11 cellular contexts compared by ENCODE assay signal in genomic region chr10:86440874-86441838, GRCh38.
DNase-seq lines count a peak whose midpoint lies in the region; ATAC-seq, FAIRE-seq and TF ChIP-seq lines count a peak whose summit lies in the region.
"Had no signal": no experiment of that assay in that cellular context is flagged by ENCODE, and none has a peak within 500 bp of the region (broad histone marks: within the 10 kb centered on the region; RNA-seq: fewer than 3 reads in every experiment).

No MANE protein-coding gene starts in this region.

- H4K20me1 ChIP-seq in endothelial cell of umbilical vein (replicated peaks; ENCODE audit: control insufficient read depth, extremely low read depth, insufficient read depth, low read length), result no peaks in the 10 kb centered on the region

- no peak overlapping the region for H2AFZ ChIP-seq in endothelial cell of umbilical vein (ENCODE audit: low read depth, low read length)

- no peaks in the 10 kb centered on the region for H3K79me2 ChIP-seq in endothelial cell of umbilical vein (ENCODE audit: control insufficient read depth, insufficient read depth, low read length)

- no peak for TF ChIP-seq POLR2A in endothelial cell of umbilical vein (IDR thresholded peaks at IDR 0.05; ENCODE audit: low read depth, low read length)
- TF ChIP-seq POLR2A in thyroid gland (IDR thresholded peaks at IDR 0.05), result no peak
- TF ChIP-seq POLR2A in uterus (IDR thresholded peaks at IDR 0.05), result no peak

- no peak overlapping the region for H3K4me2 ChIP-seq in endothelial cell of umbilical vein (ENCODE audit: insufficient read depth, low read length)

- WGBS in thyroid gland, 2 donors, result 97% methylated on average over 5 of the region's 5 CpGs

- no peak overlapping the region for H3K4me3 ChIP-seq in endothelial cell of umbilical vein (replicated peaks in 1 of 3; ENCODE audit: insufficient read depth in 1 of 3, low read depth in 1 of 3, low read length in 3 of 3)
- no peak overlapping the region for H3K4me3 ChIP-seq in thyroid gland (replicated peaks in 1 of 3)
- no peak overlapping the region for H3K4me3 ChIP-seq in uterus

- no peak overlapping the region for H3K9ac ChIP-seq in endothelial cell of umbilical vein (replicated peaks; ENCODE audit: extremely low read depth, insufficient read depth, low read length)

- dilution Hi-C loops in endothelial cell of umbilical vein (cut with MboI; ENCODE audit: extremely low pct_ligation_motif_present, low sequenced_read_pairs), result no loop called here

- no peaks in the 10 kb centered on the region for H3K9me1 ChIP-seq in endothelial cell of umbilical vein (replicated peaks; ENCODE audit: control insufficient read depth, extremely low read depth, insufficient read depth, low read length)

- H3K9me3 ChIP-seq in endothelial cell of umbilical vein (replicated peaks; ENCODE audit: control insufficient read depth, insufficient read depth, low read length) (no peaks in the 10 kb centered on the region), thyroid gland (no peaks in the 10 kb centered on the region), uterus (no peaks in the 10 kb centered on the region)

- CTCF ChIA-PET in endothelial cell of umbilical vein (lab: Charles Lee), result interaction anchor here (0.9 kb wide), 1 partner anchor 144 kb away, joined by 5 read pairs; no protein-coding TSS in a partner anchor

- DNase-seq in EH (ENCODE audit: low read depth) (peak; percentile 70), M059J (ENCODE audit: low read depth) (peak; percentile 67), endothelial cell of umbilical vein (ENCODE audit: low read depth, low spot score) (peak; percentile 37), non-pigmented ciliary epithelial cell (ENCODE audit: low read depth) (peak; percentile 80), thyroid gland (no peak), NCI-H2029 treated with DMSO at 0.1 percent for 48 hours (lab: John Stamatoyannopoulos, UW) (no peak), uterus (no peak)
- DNase-seq: effector CD8-positive, alpha-beta T cell; naive B cell had no signal

- TF ChIP-seq CTCF in endothelial cell of umbilical vein (IDR thresholded peaks at IDR 0.05; ENCODE audit: extremely low read depth in 1 of 2, insufficient read depth in 1 of 2, low read depth in 1 of 2, low read length in 2 of 2), result no peak
- TF ChIP-seq CTCF in thyroid gland (IDR thresholded peaks at IDR 0.05), result no peak
- no peak for TF ChIP-seq CTCF in uterus (IDR thresholded peaks at IDR 0.05)

- peak overlapping the region; percentile 60 for H3K27ac ChIP-seq in endothelial cell of umbilical vein (ENCODE audit: insufficient read depth, low read depth, low read length)
- H3K27ac ChIP-seq in thyroid gland, result no peak overlapping the region
- H3K27ac ChIP-seq in uterus, result no peak overlapping the region
- H3K27ac ChIP-seq: VCaP had no signal

- H3K36me3 ChIP-seq in endothelial cell of umbilical vein (ENCODE audit: control insufficient read depth in 2 of 2, extremely low read depth in 1 of 2, insufficient read depth in 2 of 2, low read length in 2 of 2), result peaks cover 22 to 26% of the 10 kb centered on the region in 2 experiments
- H3K36me3 ChIP-seq in thyroid gland, result peaks cover 26 to 27% of the 10 kb centered on the region in 2 donors
- H3K36me3 ChIP-seq in uterus, result no peaks in the 10 kb centered on the region

- no peak for FAIRE-seq in endothelial cell of umbilical vein (lab: Jason Lieb, UNC)

- intact Hi-C loops in endothelial cell of umbilical vein (cut with micrococcal nuclease), result no loop called here
- intact Hi-C loops in thyroid gland (cut with DNase I), result no loop called here
- intact Hi-C loops in uterus (cut with DNase I; ENCODE audit: low total_unique reads), result no loop called here

- no peak for ATAC-seq in HG03135 (IDR thresholded peaks at IDR 0.05; ENCODE audit: unreplicated experiment)

- POLR2A ChIA-PET in endothelial cell of umbilical vein (lab: Charles Lee), result no interaction called here

- no TSS peak for BruUV-seq in endothelial cell of umbilical vein (replicated peaks; lab: Mats Ljungman, UMichigan)

- H3K27me3 ChIP-seq in endothelial cell of umbilical vein (ENCODE audit: control insufficient read depth in 2 of 2, insufficient read depth in 2 of 2, low read length in 2 of 2) (no peaks in the 10 kb centered on the region), thyroid gland (no peaks in the 10 kb centered on the region), uterus (no peaks in the 10 kb centered on the region)

- H3K4me1 ChIP-seq in endothelial cell of umbilical vein (ENCODE audit: control insufficient read depth, extremely low read depth, insufficient read depth, low read length) (no peaks in the 10 kb centered on the region), thyroid gland (peaks cover 6 to 9% of the 10 kb centered on the region in 2 donors), uterus (no peaks in the 10 kb centered on the region)

TF ChIP-seq in endothelial cell of umbilical vein, 7 proteins besides CTCF, POLR2A, EP300 and RAD21:
- TF ChIP-seq JUN (IDR thresholded peaks at IDR 0.05; ENCODE audit: borderline replicate concordance, insufficient read depth, insufficient read length, low read depth) (no peak), EZH2 (IDR thresholded peaks at IDR 0.05; ENCODE audit: borderline replicate concordance, low read depth, low read length, severe bottlenecking) (no peak), GATA2 (IDR thresholded peaks at IDR 0.05; ENCODE audit: insufficient read depth, insufficient read length, low read depth, low read length) (no peak), FOS (IDR thresholded peaks at IDR 0.05; ENCODE audit: borderline replicate concordance, insufficient read depth, low read length) (no peak), MYC (IDR thresholded peaks at IDR 0.05; ENCODE audit: low read depth, low read length) (no peak), POLR2AphosphoS5 (IDR thresholded peaks at IDR 0.05; ENCODE audit: insufficient read depth, low read depth, low read length) (no peak)
- TF ChIP-seq, protein P1, sequence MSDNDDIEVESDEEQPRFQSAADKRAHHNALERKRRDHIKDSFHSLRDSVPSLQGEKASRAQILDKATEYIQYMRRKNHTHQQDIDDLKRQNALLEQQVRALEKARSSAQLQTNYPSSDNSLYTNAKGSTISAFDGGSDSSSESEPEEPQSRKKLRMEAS (IDR thresholded peaks at IDR 0.05; ENCODE audit: insufficient read depth, insufficient read length), result no peak

Comparison
In these comparisons a context has a peak if more than half of its experiments do, and no peak if none do; other contexts are left out.
1. DNase-seq: peak in EH (single experiment), M059J (single experiment), endothelial cell of umbilical vein (single experiment) and non-pigmented ciliary epithelial cell (single experiment); none in thyroid gland (0 of 2), NCI-H2029 treated with DMSO at 0.1 percent for 48 hours (single experiment) and uterus (0 of 2).